Comparison of ENCODE assay signal across 8 cellular contexts in the genomic region with DNA sequence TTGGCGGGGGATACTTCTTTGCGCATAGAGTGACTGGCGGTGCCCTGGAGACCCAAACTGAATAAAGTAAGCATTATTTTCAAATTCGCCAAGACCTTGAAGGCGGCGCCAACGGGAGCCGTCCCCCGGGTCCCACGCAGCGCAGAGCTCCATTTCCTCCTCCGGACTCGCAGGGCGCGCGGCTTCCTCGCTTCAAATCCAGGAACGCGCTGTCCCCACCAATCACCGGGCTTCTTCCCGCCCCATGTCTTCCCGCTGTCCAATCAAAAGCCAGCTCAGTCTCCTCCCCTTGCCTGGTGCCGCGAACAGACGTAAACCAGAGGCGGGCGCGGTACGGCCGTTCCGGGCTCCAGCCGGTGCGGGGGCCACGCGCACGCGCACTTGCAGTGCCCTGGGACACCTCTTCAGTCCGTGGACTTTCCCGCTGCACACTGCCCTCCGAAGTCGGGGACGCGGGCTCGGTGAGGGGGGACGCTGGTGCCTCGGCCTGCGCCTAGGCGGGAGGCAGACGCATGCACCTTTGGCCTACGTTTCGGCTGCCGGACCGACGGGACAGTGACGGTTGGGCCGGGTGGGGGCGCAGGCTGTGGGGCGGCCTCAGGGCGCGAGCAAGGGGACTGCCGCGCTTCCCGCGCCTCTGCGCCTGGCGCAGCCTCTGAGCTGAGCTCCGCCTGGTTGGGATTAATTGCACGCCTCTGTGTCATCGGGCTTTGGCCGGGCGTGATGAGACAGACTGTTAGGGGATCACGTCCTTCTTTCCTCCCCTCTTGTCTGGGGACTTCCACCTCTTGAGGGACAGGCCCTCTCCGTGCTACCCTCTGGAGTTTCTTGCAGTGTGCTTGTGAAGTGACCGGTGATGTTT. TPM values are rescaled to one million over a fixed set of nuclear protein-coding genes. Genes with fewer than 3 reads are reported as not detected.
DNase-seq lines count a peak whose midpoint lies in the region; ATAC-seq and TF ChIP-seq lines count a peak whose summit lies in the region.

CEP192 (plus strand) TSS at position 386 of the 862 bp plus-strand sequence. CDS start 8,063 bp downstream, outside the sequence.

- TF ChIP-seq POLR2A in uterus (IDR thresholded peaks at IDR 0.05) = peak; percentile 67 to 71

- H3K9me3 ChIP-seq in ascending aorta (no peaks in the 10 kb centered on the region), right atrium auricular region (no peaks in the 10 kb centered on the region), uterus (no peaks in the 10 kb centered on the region)

- H3K4me3 ChIP-seq in ascending aorta (peak within 1 kb of the TSS; percentile 61 to 87), right atrium auricular region (peak within 1 kb of the TSS; percentile 60 to 96), uterus (peak within 1 kb of the TSS; percentile 89 to 99)

- DNase-seq in NCI-H187 treated with DMSO at 0.1 percent for 48 hours (lab: John Stamatoyannopoulos, UW) = peak; percentile 71
- DNase-seq in ascending aorta (ENCODE audit: low spot score in 2 of 2) = peak; percentile 92 to 99
- DNase-seq in right atrium auricular region (ENCODE audit: low spot score) = peak; percentile 99
- DNase-seq in pulmonary artery endothelial cell (ENCODE audit: low read depth, low spot score) = peak; percentile 94
- peak; percentile 97 for DNase-seq in uterus

- no peaks in the 10 kb centered on the region for H3K36me3 ChIP-seq in ascending aorta
- H3K36me3 ChIP-seq in right atrium auricular region = no peaks in the 10 kb centered on the region
- no peaks in the 10 kb centered on the region for H3K36me3 ChIP-seq in uterus

- intact Hi-C loops in T-helper 2 cell treated with Interferon-gamma antibody and Interleukin-4, amounts not matched to agents 100 ng/mL and 5 ng/mL, for 36 hours (cut with micrococcal nuclease) = loop anchor here (1.0 to 5.0 kb wide), 7 partner anchors 43 to 735 kb away; partner anchors contain the start of genes AFG3L2, CEP76, FAM210A and PSMG2
- intact Hi-C loops in ascending aorta (cut with DNase I) (loop anchor here (1.0 to 5.0 kb wide), 5 partner anchors 43 to 1010 kb away; partner anchors contain the start of genes FAM210A, IMPA2, PTPN2 and RNMT), uterus (cut with DNase I; ENCODE audit: low total_unique reads) (no loop called here)

- TF ChIP-seq CTCF in ascending aorta (IDR thresholded peaks at IDR 0.05) (no peak), right atrium auricular region (IDR thresholded peaks at IDR 0.05) (peak in 1 of 2 donors; percentile 45), uterus (IDR thresholded peaks at IDR 0.05) (peak in 1 of 4 experiments; percentile 14)

- ATAC-seq in GM18499 (IDR thresholded peaks at IDR 0.05; ENCODE audit: insufficient read depth, unreplicated experiment) = peak; percentile 62
- ATAC-seq in HG02943 (IDR thresholded peaks at IDR 0.05; ENCODE audit: low read depth, unreplicated experiment) = peak; percentile 88

- H3K27me3 ChIP-seq in ascending aorta = no peaks in the 10 kb centered on the region
- no peaks in the 10 kb centered on the region for H3K27me3 ChIP-seq in right atrium auricular region
- no peaks in the 10 kb centered on the region for H3K27me3 ChIP-seq in uterus

- H3K27ac ChIP-seq in ascending aorta (peak within 1 kb of the TSS; percentile 73 to 80), right atrium auricular region (peak within 1 kb of the TSS; percentile 89 to 91), uterus (peak within 1 kb of the TSS; percentile 80 to 86)

- peaks cover 0 to 9% of the 10 kb centered on the region in 2 donors for H3K4me1 ChIP-seq in ascending aorta
- peaks cover 0 to 29% of the 10 kb centered on the region in 2 donors for H3K4me1 ChIP-seq in right atrium auricular region
- peaks cover 7 to 10% of the 10 kb centered on the region in 2 donors for H3K4me1 ChIP-seq in uterus

RNA-seq across cellular contexts. Expression of gene CEP192, which starts in this region (rescaled TPM):
- total RNA-seq in T-helper 2 cell treated with Interferon-gamma antibody and Interleukin-4, amounts not matched to agents 100 ng/mL and 5 ng/mL, for 36 hours = 48.5 and 50.1 TPM in 2 replicates
- total RNA-seq in ascending aorta (3.1 TPM), right atrium auricular region (10 to 100 TPM; 23.7 to 24.0 TPM), pulmonary artery endothelial cell (25.8 and 29.6 TPM in 2 replicates), uterus (10 to 100 TPM; 35.3 to 80.3 (median 66.6) TPM)

Comparison
In these comparisons a context has a peak if more than half of its experiments do, and no peak if none do; other contexts are left out.
1. Peak in every context shown above with its lines: DNase-seq, ATAC-seq, H3K4me3 ChIP-seq and H3K27ac ChIP-seq.